ENCODE assay signal across 8 cellular contexts in the genomic region with DNA sequence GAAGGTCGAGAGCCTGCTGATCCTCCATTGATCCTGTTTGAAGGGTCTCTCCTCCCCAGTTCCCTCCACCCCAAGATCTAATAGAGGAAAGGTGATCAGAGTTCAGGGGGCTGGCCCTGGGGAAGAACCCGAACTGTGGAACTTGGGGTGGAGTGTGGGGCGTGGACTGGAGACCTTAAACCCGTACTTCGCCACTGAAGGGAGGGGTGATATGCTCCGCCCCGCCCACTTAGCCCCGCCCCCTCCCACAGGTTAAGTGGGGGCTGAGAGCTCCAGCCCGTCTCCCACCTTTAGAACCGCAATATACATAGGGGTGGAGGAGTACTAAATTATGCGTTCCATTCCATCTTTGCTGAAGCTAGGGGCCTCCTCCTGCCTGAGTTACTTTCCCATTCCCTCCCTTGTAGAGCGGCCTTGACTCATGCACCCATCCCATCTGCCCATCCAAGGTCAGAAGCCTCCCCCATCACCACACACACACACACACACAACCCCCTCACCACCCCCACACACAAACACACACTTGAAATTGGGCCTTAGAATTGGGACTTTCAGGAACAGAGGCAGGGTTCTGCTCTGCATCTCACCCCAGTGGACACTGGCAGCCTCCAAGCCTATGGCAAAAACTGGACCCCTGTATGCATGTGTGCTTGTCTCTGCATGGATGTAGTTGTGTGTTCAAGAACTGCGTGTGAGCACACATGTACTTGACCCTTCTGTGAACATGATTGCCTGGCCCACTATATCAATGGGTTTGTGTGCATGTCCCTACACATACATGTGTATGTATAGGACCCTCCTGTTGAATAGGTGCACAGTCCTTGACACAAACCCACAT. TPM values are rescaled to one million over a fixed set of nuclear protein-coding genes. Genes with fewer than 3 reads are reported as not detected.
DNase-seq lines count a peak whose midpoint lies in the region; ATAC-seq and TF ChIP-seq lines count a peak whose summit lies in the region.

No MANE protein-coding gene starts in this region.

- peak overlapping the region; percentile 59 for H3K4me3 Mint-ChIP-seq in activated naive CD4-positive, alpha-beta T cell treated with anti-CD3 and anti-CD28 coated beads for 36 hours

- no peak overlapping the region for H3K27ac Mint-ChIP-seq in activated naive CD4-positive, alpha-beta T cell treated with anti-CD3 and anti-CD28 coated beads for 36 hours

- H3K27ac ChIP-seq in right atrium auricular region (no peak overlapping the region), skeletal muscle tissue (ENCODE audit: low read depth, low read length) (no peak overlapping the region)

- H3K27me3 ChIP-seq in right atrium auricular region (no peaks in the 10 kb centered on the region), skeletal muscle tissue (ENCODE audit: control insufficient read depth in 3 of 3, insufficient read depth in 3 of 3, low read length in 3 of 3) (no peaks in the 10 kb centered on the region)

- H3K36me3 ChIP-seq in right atrium auricular region = no peaks in the 10 kb centered on the region
- peaks cover 3 to 16% (median 8%) of the 10 kb centered on the region in 3 donors for H3K36me3 ChIP-seq in skeletal muscle tissue (ENCODE audit: control insufficient read depth in 3 of 3, insufficient read depth in 3 of 3, low read length in 3 of 3)

- peak overlapping the region in 1 of 3 donors; percentile 79 for H3K9ac ChIP-seq in skeletal muscle tissue (ENCODE audit: low read depth in 1 of 3, low read length in 3 of 3)

- ATAC-seq in HG03280 (IDR thresholded peaks at IDR 0.05; ENCODE audit: unreplicated experiment) = no peak

- no peaks in the 10 kb centered on the region for H3K9me3 Mint-ChIP-seq in activated naive CD4-positive, alpha-beta T cell treated with anti-CD3 and anti-CD28 coated beads for 36 hours

- peaks cover 8% of the 10 kb centered on the region for H3K4me1 Mint-ChIP-seq in activated naive CD4-positive, alpha-beta T cell treated with anti-CD3 and anti-CD28 coated beads for 36 hours (ENCODE audit: low read depth)

- TF ChIP-seq CTCF in right atrium auricular region (IDR thresholded peaks at IDR 0.05) = no peak

- peaks cover 0 to 15% of the 10 kb centered on the region in 2 donors for H3K4me1 ChIP-seq in right atrium auricular region
- peaks cover 6 to 16% (median 15%) of the 10 kb centered on the region in 3 donors for H3K4me1 ChIP-seq in skeletal muscle tissue (ENCODE audit: control insufficient read depth in 3 of 3, insufficient read depth in 3 of 3, low read length in 3 of 3)

- H3K27me3 Mint-ChIP-seq in activated naive CD4-positive, alpha-beta T cell treated with anti-CD3 and anti-CD28 coated beads for 36 hours (ENCODE audit: low read depth) = no peaks in the 10 kb centered on the region

- CTCF ChIA-PET in activated naive CD4-positive, alpha-beta T cell treated with anti-CD3 and anti-CD28 coated beads for 36 hours (lab: Charles Lee) = no interaction called here

- H3K9me3 ChIP-seq in right atrium auricular region = no peaks in the 10 kb centered on the region
- no peaks in the 10 kb centered on the region for H3K9me3 ChIP-seq in skeletal muscle tissue (ENCODE audit: control insufficient read depth in 3 of 3, low read length in 3 of 3)

- DNase-seq in NCI-H82 (lab: John Stamatoyannopoulos, UW) (peak; percentile 53), NCI-H82 treated with DMSO at 0.1 percent for 48 hours (lab: John Stamatoyannopoulos, UW; ENCODE audit: unreplicated experiment) (no peak), right atrium auricular region (ENCODE audit: low spot score) (peak; percentile 46), SHP77 (lab: John Stamatoyannopoulos, UW) (no peak), NCI-H2171 (lab: John Stamatoyannopoulos, UW) (no peak)
- DNase-seq in activated naive CD4-positive, alpha-beta T cell treated with anti-CD3 and anti-CD28 coated beads for 36 hours = no peak

- intact Hi-C loops in activated naive CD4-positive, alpha-beta T cell treated with anti-CD3 and anti-CD28 coated beads for 36 hours (cut with micrococcal nuclease) = no loop called here

- no peaks in the 10 kb centered on the region for H3K36me3 Mint-ChIP-seq in activated naive CD4-positive, alpha-beta T cell treated with anti-CD3 and anti-CD28 coated beads for 36 hours (ENCODE audit: low read depth)

- H3K4me3 ChIP-seq in right atrium auricular region = peak overlapping the region; percentile 45 to 62
- H3K4me3 ChIP-seq in skeletal muscle tissue (ENCODE audit: low read length in 3 of 3) = peak overlapping the region; percentile 54 to 71 (median 56)

RNA-seq across cellular contexts. Expression of a gene that starts 1.0 kb away (rescaled TPM):
- under 1 TPM; 0.48 to 0.59 TPM for total RNA-seq in activated naive CD4-positive, alpha-beta T cell treated with anti-CD3 and anti-CD28 coated beads for 36 hours
- total RNA-seq in right atrium auricular region (1 to 10 TPM; 3.4 to 4.0 TPM), skeletal muscle tissue (0.52 TPM)

RNA-seq across cellular contexts. Expression of a gene that starts 17.0 kb away (rescaled TPM):
- total RNA-seq in activated naive CD4-positive, alpha-beta T cell treated with anti-CD3 and anti-CD28 coated beads for 36 hours = 10 to 100 TPM; 45.0 to 47.3 TPM
- 10 to 100 TPM; 60.1 to 88.4 TPM for total RNA-seq in right atrium auricular region
- total RNA-seq in skeletal muscle tissue = 41.2 TPM

RNA-seq across cellular contexts. Expression of a gene that starts 17.0 kb away (rescaled TPM):
- total RNA-seq in activated naive CD4-positive, alpha-beta T cell treated with anti-CD3 and anti-CD28 coated beads for 36 hours = 10 to 100 TPM; 10.4 to 11.4 TPM
- total RNA-seq in right atrium auricular region (1 to 10 TPM; 5.5 to 7.1 TPM), skeletal muscle tissue (4.2 TPM)

RNA-seq across cellular contexts. Expression of a gene that starts 29.3 kb away (rescaled TPM):
- total RNA-seq in activated naive CD4-positive, alpha-beta T cell treated with anti-CD3 and anti-CD28 coated beads for 36 hours = 1 to 10 TPM; 8.3 to 8.9 TPM
- total RNA-seq in right atrium auricular region (10 to 100 TPM; 40.0 to 71.0 TPM), skeletal muscle tissue (37.6 TPM)

RNA-seq across cellular contexts. Expression of a gene that starts 57.5 kb away (rescaled TPM):
- 10 to 100 TPM; 29.3 to 30.3 TPM for total RNA-seq in activated naive CD4-positive, alpha-beta T cell treated with anti-CD3 and anti-CD28 coated beads for 36 hours
- total RNA-seq in right atrium auricular region (10 to 100 TPM; 11.5 to 12.3 TPM), skeletal muscle tissue (98.6 TPM)

Comparison
In these comparisons a context has a peak if more than half of its experiments do, and no peak if none do; other contexts are left out.
1. DNase-seq: peak in NCI-H82 (single experiment) and right atrium auricular region (single experiment); none in NCI-H82 treated with DMSO at 0.1 percent for 48 hours (single experiment), activated naive CD4-positive, alpha-beta T cell treated with anti-CD3 and anti-CD28 coated beads for 36 hours (single experiment), SHP77 (0 of 2) and NCI-H2171 (single experiment).